25 cellular contexts compared by ENCODE assay signal in the genomic region with DNA sequence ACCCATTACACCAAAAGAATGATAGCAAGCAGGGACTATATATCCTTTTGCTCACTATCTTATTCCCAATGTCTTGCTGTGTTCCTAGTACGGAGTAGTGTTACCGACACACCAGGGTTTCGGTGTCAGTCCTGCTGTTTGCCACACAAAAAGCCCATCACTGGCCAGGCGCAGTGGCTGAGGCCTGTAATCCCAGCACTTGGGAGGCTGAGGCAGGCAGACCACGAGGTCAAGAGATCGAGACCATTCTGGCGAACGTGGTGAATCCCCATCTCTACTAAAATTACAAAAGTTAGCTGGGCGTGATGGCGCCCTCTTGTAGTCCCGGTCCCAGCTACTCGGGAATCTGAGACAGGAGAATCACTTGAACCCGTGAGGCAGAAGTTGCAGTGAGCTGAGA.
"Had no signal": no experiment of that assay in that cellular context is flagged by ENCODE, and none has a peak within 500 bp of the region (broad histone marks: within the 10 kb centered on the region; RNA-seq: fewer than 3 reads in every experiment).

No MANE protein-coding gene starts in this region.

- DNase-seq: IMR-90; Kasumi-1; MV-4-11; NCI-H1048; NCI-H1105 treated with DMSO at 0.1 percent for 48 hours; NCI-H1417 treated with DMSO at 0.1 percent for 48 hours; NCI-H146; NCI-H1694 treated with DMSO at 0.1 percent for 48 hours; NCI-H1930; NCI-H2081; NCI-H2171; NCI-H226; NCI-H446; NCI-H510A; NCI-H524 treated with DMSO at 0.1 percent for 48 hours; NCI-H69; NCI-H774; NK-92 treated with Interleukin-12 subunit alpha and Interleukin-12 subunit beta, amount 100 ng/mL, for 24 hours; PC-3; SHP77 had no signal

- ATAC-seq: HepG2, Panc1, PC-3, SK-N-SH treated with all-trans-retinoic acid at 6 μM for 48 hours had no signal

- FAIRE-seq: HepG2 had no signal

- H3K9ac ChIP-seq: KMS-11 had no signal

- H3K27ac ChIP-seq: KMS-11, RWPE1 had no signal

- H3K4me2 ChIP-seq: KMS-11 had no signal
